In genomic region chr6:27127874-27128795, GRCh38 we compare ENCODE assay signal across 14 cellular contexts.
DNase-seq lines count a peak whose midpoint lies in the region; ATAC-seq, FAIRE-seq and TF ChIP-seq lines count a peak whose summit lies in the region.
"Had no signal": no experiment of that assay in that cellular context is flagged by ENCODE, and none has a peak within 500 bp of the region (broad histone marks: within the 10 kb centered on the region; RNA-seq: fewer than 3 reads in every experiment).

No MANE protein-coding gene starts in this region.

- TF ChIP-seq CTCF in SK-N-SH (IDR thresholded peaks at IDR 0.05) (no peak), Loucy (conservative IDR thresholded peaks at IDR 0.05; ENCODE audit: low read length) (no peak), astrocyte (IDR thresholded peaks at IDR 0.05; ENCODE audit: insufficient read depth, low read depth, low read length) (no peak), osteocyte (IDR thresholded peaks at IDR 0.05) (no peak)

- peak overlapping the region; percentile 78; the same call in 1 of the 2 replicates for H2AFZ ChIP-seq in SK-N-SH (ENCODE audit: low read depth)
- H2AFZ ChIP-seq in Loucy (ENCODE audit: low read length) = peak overlapping the region; percentile 50; the same call in 1 of the 2 replicates
- H2AFZ ChIP-seq in astrocyte (ENCODE audit: low read depth, low read length) = no peak overlapping the region

- H3K4me2 ChIP-seq in SK-N-SH = no peak overlapping the region; the same call in 1 of the 2 replicates
- peak overlapping the region; percentile 91 for H3K4me2 ChIP-seq in Loucy (ENCODE audit: low read depth, low read length, poor library complexity, severe bottlenecking)
- peak overlapping the region; percentile 82 for H3K4me2 ChIP-seq in astrocyte (ENCODE audit: low read length)

- ATAC-seq in SK-N-SH treated with all-trans-retinoic acid at 6 μM for 48 hours = no peak

- CTCF ChIA-PET in SK-N-SH (lab: Yijun Ruan, JAX) = interaction anchor here (1.0 to 1.8 kb wide), 11 partner anchors 14 to 787 kb away, joined by 3 to 10 read pairs (median 5); no protein-coding TSS in a partner anchor

- H3K36me3 Mint-ChIP-seq in astrocyte (ENCODE audit: low read depth, unreplicated experiment) = peaks cover 10% of the 10 kb centered on the region
- no peaks in the 10 kb centered on the region for H3K36me3 Mint-ChIP-seq in osteocyte (ENCODE audit: unreplicated experiment)
- H3K36me3 Mint-ChIP-seq: activated naive CD4-positive, alpha-beta T cell treated with anti-CD3 and anti-CD28 coated beads, Interleukin-2, amount 50 U/mL, for 24 hours had no signal

- DNase-seq in SK-N-SH = no peak
- DNase-seq in astrocyte (ENCODE audit: low read depth) = no peak
- DNase-seq in osteocyte (ENCODE audit: extremely low spot score, unreplicated experiment) = no peak
- no peak for DNase-seq in T-helper 9 cell
- DNase-seq in DMS 273 (lab: John Stamatoyannopoulos, UW; ENCODE audit: unreplicated experiment) = no peak
- no peak for DNase-seq in HPDE6-E6E7 (ENCODE audit: extremely low spot score)
- DNase-seq: cerebellar nuclear complex, KG1, left colon, NCI-H187 treated with DMSO at 0.1 percent for 48 hours had no signal

- H4K20me1 ChIP-seq in SK-N-SH (ENCODE audit: insufficient read depth) = no peaks in the 10 kb centered on the region
- H4K20me1 ChIP-seq in Loucy (ENCODE audit: insufficient read depth, low read length, poor library complexity, severe bottlenecking) = no peaks in the 10 kb centered on the region
- H4K20me1 ChIP-seq in astrocyte (ENCODE audit: insufficient read depth, low read length) = no peaks in the 10 kb centered on the region

- H3F3A ChIP-seq in SK-N-SH (replicated peaks; ENCODE audit: insufficient read depth) (peaks cover 27% of the 10 kb centered on the region), Loucy (ENCODE audit: low read depth) (peaks cover 13% of the 10 kb centered on the region)

- H3K27me3 ChIP-seq in SK-N-SH (ENCODE audit: insufficient read depth) (no peaks in the 10 kb centered on the region), Loucy (ENCODE audit: insufficient read depth, low read length, poor library complexity, severe bottlenecking) (no peaks in the 10 kb centered on the region), astrocyte (ENCODE audit: insufficient read depth, low read length) (no peaks in the 10 kb centered on the region)

- H3K4me1 Mint-ChIP-seq in astrocyte (ENCODE audit: low read depth, unreplicated experiment) (peaks cover 8% of the 10 kb centered on the region), osteocyte (ENCODE audit: unreplicated experiment) (peaks cover 32% of the 10 kb centered on the region)

- H3K9me2 ChIP-seq in SK-N-SH (no peaks in the 10 kb centered on the region), Loucy (replicated peaks; ENCODE audit: low read depth, low read length) (no peaks in the 10 kb centered on the region)

- POLR2A ChIA-PET in SK-N-SH (lab: Yijun Ruan, JAX) = interaction anchor here (0.7 to 7.3 kb wide), 3 partner anchors 17 to 679 kb away, joined by 3 to 158 read pairs (median 22); a partner anchor contains a TSS

- 90% methylated on average over 6 of the region's 6 CpGs for WGBS in SK-N-SH (ENCODE audit: low lambda C conversion rate)

- H3K4me1 ChIP-seq in SK-N-SH (ENCODE audit: control insufficient read depth in 1 of 2, insufficient read depth in 2 of 2, low read depth in 1 of 2, low read length in 1 of 2) (peaks cover 7 to 10% of the 10 kb centered on the region in 2 experiments; a peak in 3 of 4 replicates), Loucy (ENCODE audit: insufficient read depth, low read length, poor library complexity, severe bottlenecking) (peaks cover 51% of the 10 kb centered on the region), astrocyte (ENCODE audit: insufficient read depth, low read length) (peaks cover 5% of the 10 kb centered on the region)

- H3K4me3 ChIP-seq in SK-N-SH (ENCODE audit: low read depth in 2 of 2, low read length in 1 of 2) = no peak overlapping the region; a peak in 1 of 4 replicates
- peak overlapping the region; percentile 73 for H3K4me3 ChIP-seq in Loucy (ENCODE audit: low read length, poor library complexity, severe bottlenecking)
- H3K4me3 ChIP-seq in astrocyte (ENCODE audit: insufficient read depth, low read depth, low read length) = no peak overlapping the region

- H3K9me3 Mint-ChIP-seq in astrocyte (ENCODE audit: unreplicated experiment) (no peaks in the 10 kb centered on the region), osteocyte (ENCODE audit: unreplicated experiment) (no peaks in the 10 kb centered on the region)
- H3K9me3 Mint-ChIP-seq: activated naive CD4-positive, alpha-beta T cell treated with anti-CD3 and anti-CD28 coated beads, Interleukin-2, amount 50 U/mL, for 24 hours had no signal

- no peak for FAIRE-seq in astrocyte (lab: Jason Lieb, UNC)

- no peak overlapping the region for H3K4me3 Mint-ChIP-seq in astrocyte (ENCODE audit: unreplicated experiment)
- peak overlapping the region; percentile 82 for H3K4me3 Mint-ChIP-seq in osteocyte (ENCODE audit: unreplicated experiment)

- H3K9me3 ChIP-seq in SK-N-SH (no peaks in the 10 kb centered on the region), Loucy (ENCODE audit: insufficient read depth, low read depth, low read length) (no peaks in the 10 kb centered on the region), astrocyte (ENCODE audit: insufficient read depth, low read depth, low read length) (no peaks in the 10 kb centered on the region)
- H3K9me3 ChIP-seq: neutrophil had no signal

- H3K9ac ChIP-seq in SK-N-SH (peak overlapping the region; percentile 50; the same call in 1 of the 2 replicates), Loucy (ENCODE audit: low read depth, low read length, poor library complexity, severe bottlenecking) (peak overlapping the region; percentile 100), astrocyte (ENCODE audit: low read length) (no peak overlapping the region)

- H3K79me2 ChIP-seq in SK-N-SH (ENCODE audit: insufficient read depth) (peaks cover 12% of the 10 kb centered on the region; the same call in 1 of the 2 replicates), Loucy (ENCODE audit: insufficient read depth, low read length) (peaks cover 12% of the 10 kb centered on the region), astrocyte (ENCODE audit: insufficient read depth, low read length) (no peaks in the 10 kb centered on the region)

- TF ChIP-seq EP300 in SK-N-SH (IDR thresholded peaks at IDR 0.05; ENCODE audit: borderline replicate concordance in 1 of 2, low read depth in 1 of 2, low read length in 1 of 2) = no peak

- TF ChIP-seq RAD21 in SK-N-SH (IDR thresholded peaks at IDR 0.05; ENCODE audit: low read length) = no peak

- peak overlapping the region in 1 of 2 experiments; percentile 65; a peak in 2 of 4 replicates for H3K27ac ChIP-seq in SK-N-SH (ENCODE audit: low read depth in 2 of 2, low read length in 1 of 2)
- H3K27ac ChIP-seq in astrocyte (ENCODE audit: low read depth, low read length) = no peak overlapping the region
- H3K27ac ChIP-seq: neutrophil had no signal

- H3K27me3 Mint-ChIP-seq in astrocyte (ENCODE audit: low read depth, unreplicated experiment) (no peaks in the 10 kb centered on the region), osteocyte (ENCODE audit: unreplicated experiment) (no peaks in the 10 kb centered on the region)
- H3K27me3 Mint-ChIP-seq: activated naive CD4-positive, alpha-beta T cell treated with anti-CD3 and anti-CD28 coated beads, Interleukin-2, amount 50 U/mL, for 24 hours had no signal

- no peaks in the 10 kb centered on the region for H3K36me3 ChIP-seq in SK-N-SH (replicated peaks in 1 of 2; ENCODE audit: control insufficient read depth in 1 of 2, insufficient read depth in 2 of 2, low read length in 1 of 2)
- H3K36me3 ChIP-seq in Loucy (ENCODE audit: insufficient read depth, low read length) = no peaks in the 10 kb centered on the region
- H3K36me3 ChIP-seq in astrocyte (ENCODE audit: insufficient read depth, low read length) = no peaks in the 10 kb centered on the region
- H3K36me3 ChIP-seq: neutrophil had no signal

- H3K27ac Mint-ChIP-seq in astrocyte (ENCODE audit: unreplicated experiment) (no peak overlapping the region), osteocyte (ENCODE audit: unreplicated experiment) (peak overlapping the region; percentile 95)
- H3K27ac Mint-ChIP-seq: activated naive CD4-positive, alpha-beta T cell treated with anti-CD3 and anti-CD28 coated beads, Interleukin-2, amount 50 U/mL, for 24 hours had no signal

TF ChIP-seq in SK-N-SH, 30 proteins besides CTCF, POLR2A, EP300 and RAD21 (continues in another document):
- TF ChIP-seq NFIC (IDR thresholded peaks at IDR 0.05; ENCODE audit: borderline replicate concordance) (no peak), SIN3A (IDR thresholded peaks at IDR 0.05; ENCODE audit: borderline replicate concordance, low read depth, low read length) (no peak), TAF1 (IDR thresholded peaks at IDR 0.05; ENCODE audit: borderline replicate concordance, low read depth, low read length) (no peak), SMC3 (IDR thresholded peaks at IDR 0.05; ENCODE audit: low read depth, low read length) (no peak), NRF1 (IDR thresholded peaks at IDR 0.05; ENCODE audit: low read depth, low read length) (no peak)
- TF ChIP-seq, protein P1, sequence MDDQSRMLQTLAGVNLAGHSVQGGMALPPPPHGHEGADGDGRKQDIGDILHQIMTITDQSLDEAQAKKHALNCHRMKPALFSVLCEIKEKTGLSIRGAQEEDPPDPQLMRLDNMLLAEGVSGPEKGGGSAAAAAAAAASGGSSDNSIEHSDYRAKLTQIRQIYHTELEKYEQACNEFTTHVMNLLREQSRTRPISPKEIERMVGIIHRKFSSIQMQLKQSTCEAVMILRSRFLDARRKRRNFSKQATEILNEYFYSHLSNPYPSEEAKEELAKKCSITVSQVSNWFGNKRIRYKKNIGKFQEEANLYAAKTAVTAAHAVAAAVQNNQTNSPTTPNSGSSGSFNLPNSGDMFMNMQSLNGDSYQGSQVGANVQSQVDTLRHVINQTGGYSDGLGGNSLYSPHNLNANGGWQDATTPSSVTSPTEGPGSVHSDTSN (IDR thresholded peaks at IDR 0.05) = no peak

TF ChIP-seq in SK-N-SH treated with all-trans-retinoic acid at 6 μM for 48 hours, 23 proteins besides CTCF, POLR2A, EP300 and RAD21 (continues in another document):
- TF ChIP-seq SNAI2 (CRISPR knock-in tag; IDR thresholded peaks at IDR 0.05) = no peak
- TF ChIP-seq PATZ1 (CRISPR knock-in tag; IDR thresholded peaks at IDR 0.05; ENCODE audit: borderline replicate concordance) = no peak
- no peak for TF ChIP-seq CSDC2 (CRISPR knock-in tag; IDR thresholded peaks at IDR 0.05)
